In genomic region chr3:73580343-73580742, GRCh38 we compare ENCODE assay signal across 1 cellular context.
TF ChIP-seq lines count a peak whose summit lies in the region.

No MANE protein-coding gene starts in this region.

TF ChIP-seq in WTC11, 78 proteins besides CTCF, POLR2A, EP300 and RAD21 (continued from another document):
- TF ChIP-seq USF2 (CRISPR knock-in tag; IDR thresholded peaks at IDR 0.05) (no peak), HMGA2 (CRISPR knock-in tag; IDR thresholded peaks at IDR 0.05) (no peak)
